In genomic region chr1:86380257-86380861, GRCh38 we compare ENCODE assay signal across 8 cellular contexts. TPM values are rescaled to one million over a fixed set of nuclear protein-coding genes. Genes with fewer than 3 reads are reported as not detected.
A peak's percentile ranks its signal among the peaks of the same experiment; 100 is the strongest.
DNase-seq lines count a peak whose midpoint lies in the region; ATAC-seq, FAIRE-seq and TF ChIP-seq lines count a peak whose summit lies in the region.

No MANE protein-coding gene starts in this region.

- TF ChIP-seq CTCF in MCF 10A (IDR thresholded peaks at IDR 0.05; ENCODE audit: unreplicated experiment): peak; percentile 82
- TF ChIP-seq CTCF in suprapubic skin (IDR thresholded peaks at IDR 0.05): peak; percentile 63 to 88

- CTCF ChIA-PET in MCF 10A (lab: Yijun Ruan, JAX): interaction anchor here (0.5 to 2.2 kb wide), 27 partner anchors 9 to 361 kb away, joined by 3 to 23 read pairs (median 4); partner anchors contain the start of genes CLCA2 and ODF2L

- H3K27ac Mint-ChIP-seq in MCF 10A (ENCODE audit: low read depth, unreplicated experiment): no peak overlapping the region

- H3K36me3 ChIP-seq in suprapubic skin: peaks cover 7% of the 10 kb centered on the region

- H3K27me3 Mint-ChIP-seq in MCF 10A (ENCODE audit: insufficient read depth, unreplicated experiment): no peaks in the 10 kb centered on the region

- no peaks in the 10 kb centered on the region for H3K27me3 ChIP-seq in suprapubic skin

- no peak overlapping the region for H3K27ac ChIP-seq in suprapubic skin

- peaks cover 26% of the 10 kb centered on the region for H3K36me3 Mint-ChIP-seq in MCF 10A (ENCODE audit: insufficient read depth, unreplicated experiment)

- 4% methylated on average over 4 of the region's 4 CpGs for WGBS in suprapubic skin

- POLR2A ChIA-PET in MCF 10A (lab: Yijun Ruan, JAX): interaction anchor here (1.0 to 1.6 kb wide), 6 partner anchors 22 to 324 kb away, joined by 3 to 7 read pairs (median 3); partner anchors contain the start of gene SH3GLB1

- H3K4me1 ChIP-seq in suprapubic skin: peaks cover 4% of the 10 kb centered on the region

- H3K4me3 ChIP-seq in suprapubic skin: no peak overlapping the region

- H3K9me3 Mint-ChIP-seq in MCF 10A (ENCODE audit: unreplicated experiment): no peaks in the 10 kb centered on the region

- DNase-seq in DMS79 (lab: John Stamatoyannopoulos, UW) (peak; percentile 18), HT-29 (ENCODE audit: low spot score) (peak; percentile 85), NCI-H82 (lab: John Stamatoyannopoulos, UW) (peak; percentile 77), MCF 10A (ENCODE audit: unreplicated experiment) (peak; percentile 73), suprapubic skin (ENCODE audit: low spot score in 2 of 2) (no peak)
- DNase-seq in stimulated activated CD4-positive, alpha-beta T cell treated with anti-CD3 and anti-CD28 coated beads, Interleukin-4, amount 100 ng/mL, for 4 hours: no peak

- H3K9me3 ChIP-seq in suprapubic skin: no peaks in the 10 kb centered on the region

- no peak overlapping the region for H3K4me3 Mint-ChIP-seq in MCF 10A (ENCODE audit: unreplicated experiment)

- peak; percentile 100 for FAIRE-seq in islet of Langerhans (lab: Jason Lieb, UNC)

- intact Hi-C loops in MCF 10A (cut with micrococcal nuclease): loop anchor here (1.0 to 10.0 kb wide), 4 partner anchors 39 to 314 kb away; no protein-coding TSS in a partner anchor

- TF ChIP-seq POLR2A in suprapubic skin (IDR thresholded peaks at IDR 0.05): no peak

- ATAC-seq in GM21515 (IDR thresholded peaks at IDR 0.05; ENCODE audit: unreplicated experiment): peak; percentile 74

- BruUV-seq in MCF 10A (replicated peaks; lab: Mats Ljungman, UMichigan): no TSS peak

- no peak for TF ChIP-seq EP300 in suprapubic skin (IDR thresholded peaks at IDR 0.05)

- no peaks in the 10 kb centered on the region for H3K4me1 Mint-ChIP-seq in MCF 10A (ENCODE audit: insufficient read depth, unreplicated experiment)

RNA-seq across cellular contexts. Expression of gene ODF2L, which starts 15.8 kb away (rescaled TPM):
- total RNA-seq in HT-29 (2014; rRNA removed; shearing (Covaris generic)): 6.2 and 9.7 TPM in 2 replicates
- total RNA-seq in MCF 10A (2022) (35.5 and 39.0 TPM in 2 replicates), suprapubic skin (10 to 100 TPM; 16.6 to 33.4 (median 23.5) TPM)

RNA-seq across cellular contexts. Expression of gene CLCA2, which starts 43.6 kb away (rescaled TPM):
- not detected in 2 replicates for total RNA-seq in HT-29 (2014; rRNA removed; shearing (Covaris generic))
- total RNA-seq in MCF 10A (2022): 87.8 and 113 TPM in 2 replicates
- 100 to 1,000 TPM in 3 of 4 donors, 10 to 100 TPM in 1; 49.3 to 147 (median 112) TPM for total RNA-seq in suprapubic skin

Comparison
In these comparisons a context has a peak if more than half of its experiments do, and no peak if none do; other contexts are left out.
1. DNase-seq: peak in DMS79 (single experiment), HT-29 (single experiment), NCI-H82 (single experiment) and MCF 10A (single experiment); none in suprapubic skin (0 of 2) and stimulated activated CD4-positive, alpha-beta T cell treated with anti-CD3 and anti-CD28 coated beads, Interleukin-4, amount 100 ng/mL, for 4 hours (0 of 2).
2. RNA of gene CLCA2, which starts 43.6 kb away (total RNA-seq): 49.3 to 147 TPM in suprapubic skin and 87.8 to 113 TPM in MCF 10A; not detected in HT-29; every median in the first group is over 10 times any median in the second.